ENCODE assay signal across 9 cellular contexts in genomic region chr1:38989979-38990378, GRCh38. TPM values are rescaled to one million over a fixed set of nuclear protein-coding genes. Genes with fewer than 3 reads are reported as not detected.
DNase-seq lines count a peak whose midpoint lies in the region; ATAC-seq and TF ChIP-seq lines count a peak whose summit lies in the region.
"Had no signal": no experiment of that assay in that cellular context is flagged by ENCODE, and none has a peak within 500 bp of the region (broad histone marks: within the 10 kb centered on the region; RNA-seq: fewer than 3 reads in every experiment).

No MANE protein-coding gene starts in this region.

- peaks cover 9% of the 10 kb centered on the region for H3K36me3 Mint-ChIP-seq in T-cell

- H3K4me3 ChIP-seq in HL-60 (replicated peaks; ENCODE audit: insufficient read depth, low read length) (no peak overlapping the region), esophagus squamous epithelium (no peak overlapping the region), skeletal muscle tissue (ENCODE audit: low read length in 3 of 3) (no peak overlapping the region)

- CTCF ChIA-PET in T-cell (lab: Charles Lee): interaction anchor here in 1 of 2 donors (0.6 to 1.0 kb wide), 2 partner anchors 9 to 1685 kb away, joined by 3 read pairs; no protein-coding TSS in a partner anchor

- TF ChIP-seq POLR2A in esophagus squamous epithelium (IDR thresholded peaks at IDR 0.05): no peak

- DNase-seq in HL-60 (ENCODE audit: low read depth in 1 of 2, low spot score in 1 of 2): no peak
- DNase-seq in T-cell: no peak
- no peak for DNase-seq in esophagus squamous epithelium (lab: John Stamatoyannopoulos, UW)
- no peak for DNase-seq in NOMO-1 treated with DMSO at 0.1 percent for 48 hours (lab: John Stamatoyannopoulos, UW; ENCODE audit: unreplicated experiment)
- DNase-seq in NAMALWA (ENCODE audit: low spot score): no peak
- DNase-seq: activated CD8-positive, alpha-beta memory T cell treated with anti-CD3 and anti-CD28 coated beads for 24 hours had no signal

- peaks cover 29 to 40% (median 34%) of the 10 kb centered on the region in 3 donors for H3K4me1 Mint-ChIP-seq in T-cell

- peak overlapping the region; percentile 79 to 87 (median 81) for H3K4me3 Mint-ChIP-seq in T-cell

- POLR2A ChIA-PET in T-cell (lab: Charles Lee): interaction anchor here in 1 of 2 donors (0.6 kb wide), 1 partner anchor 274 kb away, joined by 4 read pairs; no protein-coding TSS in a partner anchor

- peaks cover 0 to 3% of the 10 kb centered on the region in 2 donors for H3K27me3 Mint-ChIP-seq in T-cell

- WGBS in esophagus squamous epithelium, 2 donors: 67 to 79% methylated on average over 2 of the region's 2 CpGs

- H3K27me3 ChIP-seq in HL-60 (ENCODE audit: insufficient read depth, poor library complexity, severe bottlenecking): no peaks in the 10 kb centered on the region
- H3K27me3 ChIP-seq in esophagus squamous epithelium: no peaks in the 10 kb centered on the region
- no peaks in the 10 kb centered on the region for H3K27me3 ChIP-seq in skeletal muscle tissue (ENCODE audit: control insufficient read depth in 3 of 3, insufficient read depth in 3 of 3, low read length in 3 of 3)

- H3K9me3 ChIP-seq in esophagus squamous epithelium (no peaks in the 10 kb centered on the region), skeletal muscle tissue (ENCODE audit: control insufficient read depth in 3 of 3, low read length in 3 of 3) (no peaks in the 10 kb centered on the region)

- H3K27ac ChIP-seq in HL-60 (replicated peaks) (peak overlapping the region; percentile 88), esophagus squamous epithelium (peak overlapping the region in 3 of 4 donors; percentile 95 to 99 (median 97)), skeletal muscle tissue (ENCODE audit: low read depth, low read length) (peak overlapping the region; percentile 64)

- H3K27ac Mint-ChIP-seq in T-cell: peak overlapping the region; percentile 87 to 91

- TF ChIP-seq CTCF in HL-60 (IDR thresholded peaks at IDR 0.05; ENCODE audit: insufficient read depth, low read length) (no peak), esophagus squamous epithelium (IDR thresholded peaks at IDR 0.05) (no peak)

- ATAC-seq in T-cell (replicated peaks in 1 of 4): no peak
- no peak for ATAC-seq in GM21737 (IDR thresholded peaks at IDR 0.05; ENCODE audit: unreplicated experiment)
- no peak for ATAC-seq in GM18502 (IDR thresholded peaks at IDR 0.05; ENCODE audit: poor library complexity, unreplicated experiment)

- H3K4me1 ChIP-seq in esophagus squamous epithelium (peaks cover 8 to 38% (median 17%) of the 10 kb centered on the region in 3 donors), skeletal muscle tissue (ENCODE audit: control insufficient read depth in 3 of 3, insufficient read depth in 3 of 3, low read length in 3 of 3) (peaks cover 10 to 15% (median 13%) of the 10 kb centered on the region in 3 donors)

- no peaks in the 10 kb centered on the region for H3K9me3 Mint-ChIP-seq in T-cell

- intact Hi-C loops in esophagus squamous epithelium (cut with DNase I): no loop called here

- H3K9ac ChIP-seq in skeletal muscle tissue (ENCODE audit: low read depth in 1 of 3, low read length in 3 of 3): no peak overlapping the region

- H3K36me3 ChIP-seq in esophagus squamous epithelium (peaks cover 0 to 8% (median 0%) of the 10 kb centered on the region in 3 donors), skeletal muscle tissue (ENCODE audit: control insufficient read depth in 3 of 3, insufficient read depth in 3 of 3, low read length in 3 of 3) (no peaks in the 10 kb centered on the region)

RNA-seq across cellular contexts. Expression of gene AKIRIN1, which starts 1.1 kb away (rescaled TPM):
- 10 to 100 TPM; 62.7 to 79.8 (median 72.7) TPM for total RNA-seq in T-cell
- total RNA-seq in esophagus squamous epithelium: 10 to 100 TPM; 23.5 to 30.0 (median 27.1) TPM
- 26.1 TPM for total RNA-seq in skeletal muscle tissue

RNA-seq across cellular contexts. Expression of gene NDUFS5, which starts 36.2 kb away (rescaled TPM):
- total RNA-seq in T-cell (100 to 1,000 TPM in 3 of 5 donors, 10 to 100 TPM in 2; 95.3 to 120 (median 101) TPM), esophagus squamous epithelium (100 to 1,000 TPM; 300 to 496 (median 418) TPM), skeletal muscle tissue (503 TPM)

RNA-seq across cellular contexts. Expression of gene RHBDL2, which starts 48.3 kb away (rescaled TPM):
- total RNA-seq in T-cell (not detected), esophagus squamous epithelium (10 to 100 TPM; 11.6 to 23.0 (median 17.4) TPM), skeletal muscle tissue (0.52 TPM)
